In the genomic region with DNA sequence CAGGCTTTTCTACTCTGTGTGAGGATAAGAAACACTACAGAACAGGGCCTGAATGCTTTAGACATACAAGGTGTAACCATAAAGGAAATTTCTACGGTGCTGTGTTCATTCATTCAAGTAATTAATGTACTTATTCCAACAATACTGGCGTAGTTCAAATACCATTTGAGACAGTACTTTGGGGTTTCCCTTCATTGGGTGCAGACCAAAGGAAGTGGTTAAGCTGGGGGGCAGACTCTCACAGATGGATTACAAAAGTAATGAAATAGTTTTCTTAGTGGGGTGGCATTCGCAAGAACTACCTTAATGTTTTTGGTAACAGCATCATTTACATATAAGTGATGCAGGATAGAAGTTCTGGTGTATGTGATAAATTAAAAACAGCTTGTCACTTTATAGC, we compare ENCODE assay signal across 12 cellular contexts.
DNase-seq lines count a peak whose midpoint lies in the region; ATAC-seq and TF ChIP-seq lines count a peak whose summit lies in the region.
"Had no signal": no experiment of that assay in that cellular context is flagged by ENCODE, and none has a peak within 500 bp of the region (broad histone marks: within the 10 kb centered on the region; RNA-seq: fewer than 3 reads in every experiment).

No MANE protein-coding gene starts in this region.

- peak; percentile 84 for DNase-seq in activated CD8-positive, alpha-beta memory T cell treated with anti-CD3 and anti-CD28 coated beads, Interleukin-2, amount 10 ng/mL, durations not matched to agents 7 days and 5 days
- DNase-seq in activated CD8-positive, alpha-beta memory T cell treated with anti-CD3 and anti-CD28 coated beads for 24 hours, result no peak
- DNase-seq in activated T-helper 1 cell treated with anti-CD3 and anti-CD28 coated beads, Interleukin-12 subunit alpha, Interleukin-12 subunit beta, Interleukin-2, Interleukin-4 antibody, amounts not matched to agents 30 ng/mL and 10 ng/mL and 1 ng/mL, durations not matched to agents 14 hours and 24 hours and 36 hours (ENCODE audit: low spot score), result peak; percentile 20
- peak; percentile 19 to 23 for DNase-seq in stimulated activated CD8-positive, alpha-beta memory T cell treated with anti-CD3 and anti-CD28 coated beads, Interleukin-7, amount 100 ng/mL, for 4 hours (ENCODE audit: low read depth in 2 of 2)
- DNase-seq in cerebellar nuclear complex (lab: John Stamatoyannopoulos, UW), result no peak
- no peak for DNase-seq in coronary artery (ENCODE audit: low spot score)
- no peak for DNase-seq in medulla oblongata (ENCODE audit: extremely low spot score)
- DNase-seq: kidney, NCI-H2029, right cardiac atrium had no signal

- intact Hi-C loops in activated T-helper 1 cell treated with anti-CD3 and anti-CD28 coated beads, Interleukin-12 subunit alpha, Interleukin-12 subunit beta, Interleukin-2, Interleukin-4 antibody, amounts not matched to agents 30 ng/mL and 10 ng/mL and 1 ng/mL, durations not matched to agents 14 hours and 24 hours and 36 hours (cut with micrococcal nuclease), result loop anchor here (1.0 kb wide), 1 partner anchor 31 kb away; no protein-coding TSS in a partner anchor

- H3K36me3 Mint-ChIP-seq in activated CD8-positive, alpha-beta memory T cell treated with anti-CD3 and anti-CD28 coated beads, Interleukin-2, amount 10 ng/mL, durations not matched to agents 7 days and 5 days, result peaks cover 66% of the 10 kb centered on the region
- peaks cover 46% of the 10 kb centered on the region for H3K36me3 Mint-ChIP-seq in activated T-helper 1 cell treated with anti-CD3 and anti-CD28 coated beads, Interleukin-12 subunit alpha, Interleukin-12 subunit beta, Interleukin-2, Interleukin-4 antibody, amounts not matched to agents 30 ng/mL and 10 ng/mL and 1 ng/mL, durations not matched to agents 14 hours and 24 hours and 36 hours (ENCODE audit: low read depth)

- peaks cover 18% of the 10 kb centered on the region for H3K4me1 Mint-ChIP-seq in activated CD8-positive, alpha-beta memory T cell treated with anti-CD3 and anti-CD28 coated beads, Interleukin-2, amount 10 ng/mL, durations not matched to agents 7 days and 5 days
- H3K4me1 Mint-ChIP-seq in activated T-helper 1 cell treated with anti-CD3 and anti-CD28 coated beads, Interleukin-12 subunit alpha, Interleukin-12 subunit beta, Interleukin-2, Interleukin-4 antibody, amounts not matched to agents 30 ng/mL and 10 ng/mL and 1 ng/mL, durations not matched to agents 14 hours and 24 hours and 36 hours (ENCODE audit: low read depth), result peaks cover 22% of the 10 kb centered on the region

- H3K4me3 ChIP-seq in coronary artery, result no peak overlapping the region

- no peak overlapping the region for H3K27ac ChIP-seq in coronary artery

- no peak for TF ChIP-seq CTCF in coronary artery (IDR thresholded peaks at IDR 0.05)

- H3K27me3 Mint-ChIP-seq in activated CD8-positive, alpha-beta memory T cell treated with anti-CD3 and anti-CD28 coated beads, Interleukin-2, amount 10 ng/mL, durations not matched to agents 7 days and 5 days, result no peaks in the 10 kb centered on the region
- H3K27me3 Mint-ChIP-seq in activated T-helper 1 cell treated with anti-CD3 and anti-CD28 coated beads, Interleukin-12 subunit alpha, Interleukin-12 subunit beta, Interleukin-2, Interleukin-4 antibody, amounts not matched to agents 30 ng/mL and 10 ng/mL and 1 ng/mL, durations not matched to agents 14 hours and 24 hours and 36 hours (ENCODE audit: insufficient read depth), result no peaks in the 10 kb centered on the region

- peak; percentile 86 for ATAC-seq in activated CD8-positive, alpha-beta memory T cell treated with anti-CD3 and anti-CD28 coated beads, Interleukin-2, amount 10 ng/mL, durations not matched to agents 7 days and 5 days
- peak; percentile 76 for ATAC-seq in HG02610 (IDR thresholded peaks at IDR 0.05; ENCODE audit: unreplicated experiment)
- ATAC-seq: right cardiac atrium, SK-N-SH treated with all-trans-retinoic acid at 6 μM for 48 hours had no signal

- peak overlapping the region; percentile 24 for H3K27ac Mint-ChIP-seq in activated CD8-positive, alpha-beta memory T cell treated with anti-CD3 and anti-CD28 coated beads, Interleukin-2, amount 10 ng/mL, durations not matched to agents 7 days and 5 days
- H3K27ac Mint-ChIP-seq in activated T-helper 1 cell treated with anti-CD3 and anti-CD28 coated beads, Interleukin-12 subunit alpha, Interleukin-12 subunit beta, Interleukin-2, Interleukin-4 antibody, amounts not matched to agents 30 ng/mL and 10 ng/mL and 1 ng/mL, durations not matched to agents 14 hours and 24 hours and 36 hours, result no peak overlapping the region

- peaks cover 5% of the 10 kb centered on the region for H3K9me3 Mint-ChIP-seq in activated CD8-positive, alpha-beta memory T cell treated with anti-CD3 and anti-CD28 coated beads, Interleukin-2, amount 10 ng/mL, durations not matched to agents 7 days and 5 days (ENCODE audit: low read depth)
- H3K9me3 Mint-ChIP-seq in activated T-helper 1 cell treated with anti-CD3 and anti-CD28 coated beads, Interleukin-12 subunit alpha, Interleukin-12 subunit beta, Interleukin-2, Interleukin-4 antibody, amounts not matched to agents 30 ng/mL and 10 ng/mL and 1 ng/mL, durations not matched to agents 14 hours and 24 hours and 36 hours, result peaks cover 12% of the 10 kb centered on the region

- H3K4me3 Mint-ChIP-seq in activated CD8-positive, alpha-beta memory T cell treated with anti-CD3 and anti-CD28 coated beads, Interleukin-2, amount 10 ng/mL, durations not matched to agents 7 days and 5 days, result no peak overlapping the region
- H3K4me3 Mint-ChIP-seq in activated T-helper 1 cell treated with anti-CD3 and anti-CD28 coated beads, Interleukin-12 subunit alpha, Interleukin-12 subunit beta, Interleukin-2, Interleukin-4 antibody, amounts not matched to agents 30 ng/mL and 10 ng/mL and 1 ng/mL, durations not matched to agents 14 hours and 24 hours and 36 hours, result peak overlapping the region; percentile 6

- CTCF ChIA-PET in activated CD8-positive, alpha-beta memory T cell treated with anti-CD3 and anti-CD28 coated beads, Interleukin-2, amount 10 ng/mL, durations not matched to agents 7 days and 5 days (lab: Charles Lee), result no interaction called here

Comparison
In these comparisons a context has a peak if more than half of its experiments do, and no peak if none do; other contexts are left out.
1. DNase-seq: peak in activated CD8-positive, alpha-beta memory T cell treated with anti-CD3 and anti-CD28 coated beads, Interleukin-2, amount 10 ng/mL, durations not matched to agents 7 days and 5 days (single experiment), activated T-helper 1 cell treated with anti-CD3 and anti-CD28 coated beads, Interleukin-12 subunit alpha, Interleukin-12 subunit beta, Interleukin-2, Interleukin-4 antibody, amounts not matched to agents 30 ng/mL and 10 ng/mL and 1 ng/mL, durations not matched to agents 14 hours and 24 hours and 36 hours (single experiment) and stimulated activated CD8-positive, alpha-beta memory T cell treated with anti-CD3 and anti-CD28 coated beads, Interleukin-7, amount 100 ng/mL, for 4 hours (2 of 2); none in activated CD8-positive, alpha-beta memory T cell treated with anti-CD3 and anti-CD28 coated beads for 24 hours (single experiment), cerebellar nuclear complex (0 of 2), coronary artery (single experiment) and medulla oblongata (single experiment).